27 cellular contexts compared by ENCODE assay signal in the genomic region with DNA sequence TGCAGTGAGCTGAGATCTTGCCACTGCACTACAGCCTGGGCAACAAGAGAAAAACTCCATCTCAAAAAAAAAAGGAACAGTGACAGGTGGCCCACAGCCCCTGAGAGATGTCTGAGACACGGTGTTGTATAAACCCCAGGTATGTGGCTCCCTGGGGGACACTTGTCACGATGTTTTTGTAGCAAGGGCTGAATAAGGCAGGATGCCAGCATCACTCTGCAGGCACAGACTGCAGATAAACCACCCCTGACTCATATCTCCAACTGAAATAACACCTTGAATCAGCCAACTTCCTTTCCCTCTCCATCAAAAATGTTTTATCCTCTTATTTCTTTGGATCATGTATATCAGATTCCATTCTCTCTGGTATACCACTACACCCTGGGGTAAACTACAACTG. TPM values are rescaled to one million over a fixed set of nuclear protein-coding genes. Genes with fewer than 3 reads are reported as not detected.
A peak's percentile ranks its signal among the peaks of the same experiment; 100 is the strongest.
DNase-seq lines count a peak whose midpoint lies in the region; FAIRE-seq and TF ChIP-seq lines count a peak whose summit lies in the region.
"Had no signal": no experiment of that assay in that cellular context is flagged by ENCODE, and none has a peak within 500 bp of the region (broad histone marks: within the 10 kb centered on the region; RNA-seq: fewer than 3 reads in every experiment).

No MANE protein-coding gene starts in this region.

- DNase-seq in G401 (ENCODE audit: low spot score) = peak; percentile 71
- DNase-seq in NCI-H2107 (lab: John Stamatoyannopoulos, UW) = peak; percentile 41
- DNase-seq in bronchial epithelial cell (ENCODE audit: low read depth) = peak; percentile 34
- peak; percentile 46 for DNase-seq in myocyte (ENCODE audit: low read depth)
- no peak for DNase-seq in NCI-H526 treated with DMSO at 0.1 percent for 48 hours (lab: John Stamatoyannopoulos, UW)
- no peak for DNase-seq in GM13976 (ENCODE audit: low spot score)
- no peak for DNase-seq in osteocyte (ENCODE audit: extremely low spot score, unreplicated experiment)
- DNase-seq: activated CD4-positive, alpha-beta T cell treated with anti-CD3 and anti-CD28 coated beads for 48 hours; activated naive CD4-positive, alpha-beta T cell; activated T-cell treated with anti-CD3 and anti-CD28 coated beads, Interleukin-2, amount 50 U/mL, for 4 hours; brain microvascular endothelial cell; colonic mucosa; effector memory CD8-positive, alpha-beta T cell; esophagus squamous epithelium; gastrocnemius medialis; GDM1; GM23248; islet precursor cell; mucosa of descending colon; NCI-H1694 treated with DMSO at 0.1 percent for 48 hours; nephron progenitor cell; right lobe of liver; stimulated activated CD4-positive, alpha-beta T cell treated with anti-CD3 and anti-CD28 coated beads, Interleukin-4, amount 100 ng/mL, for 4 hours; stimulated activated naive CD4-positive, alpha-beta T cell had no signal

- H3K36me3 Mint-ChIP-seq in osteocyte (ENCODE audit: unreplicated experiment) = no peaks in the 10 kb centered on the region

- no peaks in the 10 kb centered on the region for H3K36me3 ChIP-seq in bronchial epithelial cell (ENCODE audit: control insufficient read depth, insufficient read depth, low read length)
- H3K36me3 ChIP-seq: brain microvascular endothelial cell, colonic mucosa, esophagus squamous epithelium, gastrocnemius medialis, right lobe of liver, thoracic aorta had no signal

- H3K4me1 Mint-ChIP-seq in osteocyte (ENCODE audit: unreplicated experiment) = peaks cover 3% of the 10 kb centered on the region

- no peak overlapping the region for H3K4me3 Mint-ChIP-seq in osteocyte (ENCODE audit: unreplicated experiment)
- H3K4me3 Mint-ChIP-seq: activated T-cell treated with anti-CD3 and anti-CD28 coated beads, Interleukin-2, amount 50 U/mL, for 4 hours; effector memory CD8-positive, alpha-beta T cell; nephron progenitor cell; T-helper 2 cell treated with Interferon-gamma antibody and Interleukin-4, amounts not matched to agents 5 μg/mL and 100 μg/mL, for 36 hours had no signal

- no peaks in the 10 kb centered on the region for H3K27me3 ChIP-seq in bronchial epithelial cell (ENCODE audit: control insufficient read depth, insufficient read depth, low read length)
- H3K27me3 ChIP-seq: brain microvascular endothelial cell, colonic mucosa, gastrocnemius medialis, right lobe of liver had no signal

- TF ChIP-seq CTCF in bronchial epithelial cell (IDR thresholded peaks at IDR 0.05; ENCODE audit: insufficient read depth, low read length, severe bottlenecking) (no peak), GM13976 (IDR thresholded peaks at IDR 0.05; ENCODE audit: borderline replicate concordance, control extremely low read depth, extremely low read depth, insufficient read depth, missing control alignments) (no peak), osteocyte (IDR thresholded peaks at IDR 0.05) (no peak)

- no peak overlapping the region for H3K4me3 ChIP-seq in bronchial epithelial cell (ENCODE audit: low read depth, low read length)
- H3K4me3 ChIP-seq: colonic mucosa, esophagus squamous epithelium, gastrocnemius medialis, GM23248, lung, mucosa of descending colon, right lobe of liver, thoracic aorta had no signal

- peaks cover 48% of the 10 kb centered on the region for H3K27me3 Mint-ChIP-seq in osteocyte (ENCODE audit: unreplicated experiment)

- H3K27ac Mint-ChIP-seq in osteocyte (ENCODE audit: unreplicated experiment) = no peak overlapping the region
- H3K27ac Mint-ChIP-seq: effector memory CD8-positive, alpha-beta T cell; nephron progenitor cell; T-helper 2 cell treated with Interferon-gamma antibody and Interleukin-4, amounts not matched to agents 5 μg/mL and 100 μg/mL, for 36 hours had no signal

- FAIRE-seq in bronchial epithelial cell (lab: Jason Lieb, UNC) = no peak

- H3K9me3 Mint-ChIP-seq in osteocyte (ENCODE audit: unreplicated experiment) = no peaks in the 10 kb centered on the region
- H3K9me3 Mint-ChIP-seq: activated T-cell treated with anti-CD3 and anti-CD28 coated beads, Interleukin-2, amount 50 U/mL, for 4 hours; effector memory CD8-positive, alpha-beta T cell; nephron progenitor cell; T-helper 2 cell treated with Interferon-gamma antibody and Interleukin-4, amounts not matched to agents 5 μg/mL and 100 μg/mL, for 36 hours had no signal

- in situ Hi-C loops in G401 (cut with HindIII; ENCODE audit: low sequenced_read_pairs) (no loop called here), GM13976 (cut with MboI; ENCODE audit: low sequenced_read_pairs, unreplicated experiment) (no loop called here)

RNA-seq across cellular contexts. Expression of gene NMNAT2, which starts 52.5 kb away (rescaled TPM):
- total RNA-seq in G401 (2014; rRNA removed; shearing (Covaris generic)) = 0.27 and 0.62 TPM in 2 replicates
- total RNA-seq in bronchial epithelial cell (under 0.01 and 0.26 TPM in 2 replicates), myocyte (5.3 and 7.8 TPM in 2 replicates), osteocyte (1.1 and 2.2 TPM in 2 replicates)
- 5.1 TPM for polyA plus RNA-seq in myocyte (2012)
- total RNA-seq: activated T-cell treated with anti-CD3 and anti-CD28 coated beads, Interleukin-2, amount 50 U/mL, for 4 hours had no signal

Comparison
In these comparisons a context has a peak if more than half of its experiments do, and no peak if none do; other contexts are left out.
1. DNase-seq: peak in G401 (single experiment), NCI-H2107 (single experiment), bronchial epithelial cell (single experiment) and myocyte (single experiment); none in NCI-H526 treated with DMSO at 0.1 percent for 48 hours (single experiment), GM13976 (single experiment) and osteocyte (single experiment).